ENCODE assay signal across 27 cellular contexts in the genomic region with DNA sequence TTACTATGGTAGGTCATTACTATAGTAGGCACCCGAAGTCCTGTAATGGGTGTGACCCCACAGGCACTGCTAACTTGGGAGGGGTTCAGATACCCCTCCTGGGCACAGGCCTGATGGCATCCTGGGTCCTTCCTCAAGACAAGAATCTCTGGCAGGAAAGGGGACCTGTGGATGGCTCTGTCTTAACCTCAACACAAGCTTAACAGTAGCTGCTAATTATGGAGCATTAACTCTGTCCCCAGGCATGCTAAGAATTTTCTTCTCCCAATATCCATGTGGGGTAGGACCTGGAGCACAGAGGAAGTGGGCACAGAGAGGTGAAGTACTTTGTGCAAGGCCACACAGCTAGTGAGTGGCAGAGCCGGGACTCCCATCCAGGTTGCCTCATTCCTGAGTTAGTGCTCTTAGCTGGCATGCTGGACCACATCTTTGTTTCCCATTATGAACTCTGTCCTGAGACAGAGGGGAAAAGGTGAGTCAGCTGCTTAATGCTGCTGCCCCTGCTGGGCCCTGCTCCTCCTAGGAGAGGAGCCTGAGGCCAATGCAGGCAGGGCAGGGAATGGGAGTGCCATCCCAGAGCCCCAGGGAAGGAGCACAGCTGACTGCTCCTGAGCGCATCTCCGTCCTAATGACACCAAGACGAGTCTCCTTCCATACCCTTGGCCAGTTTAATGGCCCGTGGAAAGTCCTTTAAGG. TPM values are rescaled to one million over a fixed set of nuclear protein-coding genes. Genes with fewer than 3 reads are reported as not detected.
DNase-seq lines count a peak whose midpoint lies in the region; ATAC-seq, FAIRE-seq and TF ChIP-seq lines count a peak whose summit lies in the region.
"Had no signal": no experiment of that assay in that cellular context is flagged by ENCODE, and none has a peak within 500 bp of the region (broad histone marks: within the 10 kb centered on the region; RNA-seq: fewer than 3 reads in every experiment).

No MANE protein-coding gene starts in this region.

- H3K9me3 ChIP-seq in spleen = no peaks in the 10 kb centered on the region
- H3K9me3 ChIP-seq: lower lobe of right lung, psoas muscle, upper lobe of left lung had no signal

- CTCF ChIA-PET in activated naive CD4-positive, alpha-beta T cell treated with anti-CD3 and anti-CD28 coated beads, Interleukin-2, amount 10 ng/mL, durations not matched to agents 7 days and 5 days (lab: Charles Lee) = interaction anchor here (1.2 kb wide), 1 partner anchor 162 kb away, joined by 3 read pairs; no protein-coding TSS in a partner anchor

- no peaks in the 10 kb centered on the region for H3K4me1 Mint-ChIP-seq in activated naive CD4-positive, alpha-beta T cell treated with anti-CD3 and anti-CD28 coated beads, Interleukin-2, amount 10 ng/mL, durations not matched to agents 7 days and 5 days
- H3K4me1 Mint-ChIP-seq: CD4-positive, CD25-positive, alpha-beta regulatory T cell; natural killer cell had no signal

- H3K4me3 ChIP-seq in spleen = no peak overlapping the region
- H3K4me3 ChIP-seq: lower lobe of right lung, psoas muscle, upper lobe of left lung had no signal

- 78 to 87% (median 81%) methylated on average over 6 of the region's 6 CpGs for WGBS in spleen, 5 donors

- peak; percentile 4 for DNase-seq in activated naive CD4-positive, alpha-beta T cell treated with anti-CD3 and anti-CD28 coated beads, Interleukin-2, amount 10 ng/mL, durations not matched to agents 7 days and 5 days
- no peak for DNase-seq in activated naive CD4-positive, alpha-beta T cell treated with anti-CD3 and anti-CD28 coated beads, Interleukin-2, amount 50 U/mL, for 16 hours
- DNase-seq in RKO (ENCODE audit: low spot score) (peak; percentile 28), left ventricle myocardium superior (no peak), spleen (no peak), GM12891 (ENCODE audit: insufficient read length, low spot score) (no peak), activated T-cell treated with anti-CD3 and anti-CD28 coated beads for 4 hours (no peak), NCI-H82 (lab: John Stamatoyannopoulos, UW) (no peak)
- DNase-seq: activated CD4-positive, alpha-beta T cell treated with anti-CD3 and anti-CD28 coated beads for 1 hour; activated CD8-positive, alpha-beta memory T cell treated with anti-CD3 and anti-CD28 coated beads, Interleukin-2, amount 50 U/mL, for 4 hours; activated naive CD4-positive, alpha-beta T cell; aorta; CD4-positive, CD25-positive, alpha-beta regulatory T cell; DMS53; foreskin keratinocyte; Kasumi-1; lower lobe of right lung; natural killer cell; NCI-H1417 treated with DMSO at 0.1 percent for 48 hours; NCI-H446; psoas muscle; stimulated activated naive CD4-positive, alpha-beta T cell treated with Interleukin-2 at 50 U/mL for 16 hours; upper lobe of left lung had no signal

- peaks cover 5 to 55% (median 22%) of the 10 kb centered on the region in 6 donors for H3K4me1 ChIP-seq in spleen
- H3K4me1 ChIP-seq: foreskin keratinocyte, lower lobe of right lung, psoas muscle, upper lobe of left lung had no signal

- no peak for TF ChIP-seq CTCF in spleen (IDR thresholded peaks at IDR 0.05 in 8 of 11, conservative IDR thresholded peaks at IDR 0.05 in 3 of 11)

- no peaks in the 10 kb centered on the region for H3K36me3 Mint-ChIP-seq in activated naive CD4-positive, alpha-beta T cell treated with anti-CD3 and anti-CD28 coated beads, Interleukin-2, amount 10 ng/mL, durations not matched to agents 7 days and 5 days
- H3K36me3 Mint-ChIP-seq: CD4-positive, CD25-positive, alpha-beta regulatory T cell; natural killer cell had no signal

- peak overlapping the region; percentile 14 to 71 (median 52) for H3K27ac ChIP-seq in spleen
- H3K27ac ChIP-seq: foreskin keratinocyte, lower lobe of right lung, psoas muscle, upper lobe of left lung had no signal

- TF ChIP-seq POLR2A in spleen (IDR thresholded peaks at IDR 0.05) (no peak), GM12891 (IDR thresholded peaks at IDR 0.05; ENCODE audit: low read depth, low read length) (no peak)

- no peaks in the 10 kb centered on the region for H3K36me3 ChIP-seq in spleen
- H3K36me3 ChIP-seq: lower lobe of right lung, upper lobe of left lung had no signal

- no peak for FAIRE-seq in GM12891 (lab: Jason Lieb, UNC)
- FAIRE-seq: A204.1, colon, endothelial cell of umbilical vein had no signal

- H3K27me3 Mint-ChIP-seq in activated naive CD4-positive, alpha-beta T cell treated with anti-CD3 and anti-CD28 coated beads, Interleukin-2, amount 10 ng/mL, durations not matched to agents 7 days and 5 days = peaks cover 14% of the 10 kb centered on the region

- no peaks in the 10 kb centered on the region for H3K27me3 ChIP-seq in spleen (replicated peaks in 1 of 7)
- H3K27me3 ChIP-seq: upper lobe of left lung had no signal

- no peaks in the 10 kb centered on the region for H3K9me3 Mint-ChIP-seq in activated naive CD4-positive, alpha-beta T cell treated with anti-CD3 and anti-CD28 coated beads, Interleukin-2, amount 10 ng/mL, durations not matched to agents 7 days and 5 days
- H3K9me3 Mint-ChIP-seq: CD4-positive, CD25-positive, alpha-beta regulatory T cell; natural killer cell; T-helper 2 cell treated with Interferon-gamma antibody and Interleukin-4, amounts not matched to agents 5 μg/mL and 100 μg/mL, for 36 hours had no signal

- intact Hi-C loops in left ventricle myocardium superior (cut with micrococcal nuclease) = no loop called here
- intact Hi-C loops in spleen (cut with DNase I; ENCODE audit: low total_unique reads) = no loop called here

- no peak overlapping the region for H3K27ac Mint-ChIP-seq in activated naive CD4-positive, alpha-beta T cell treated with anti-CD3 and anti-CD28 coated beads, Interleukin-2, amount 10 ng/mL, durations not matched to agents 7 days and 5 days
- H3K27ac Mint-ChIP-seq: CD4-positive, CD25-positive, alpha-beta regulatory T cell; natural killer cell; T-helper 2 cell treated with Interferon-gamma antibody and Interleukin-4, amounts not matched to agents 5 μg/mL and 100 μg/mL, for 36 hours had no signal

- no peak overlapping the region for H3K4me3 Mint-ChIP-seq in activated naive CD4-positive, alpha-beta T cell treated with anti-CD3 and anti-CD28 coated beads, Interleukin-2, amount 10 ng/mL, durations not matched to agents 7 days and 5 days
- H3K4me3 Mint-ChIP-seq: CD4-positive, CD25-positive, alpha-beta regulatory T cell; natural killer cell; T-helper 2 cell treated with Interferon-gamma antibody and Interleukin-4, amounts not matched to agents 5 μg/mL and 100 μg/mL, for 36 hours had no signal

- ATAC-seq in left ventricle myocardium superior = peak; percentile 22
- ATAC-seq: foreskin keratinocyte, lower lobe of right lung, psoas muscle had no signal

TF ChIP-seq in GM12891, 5 proteins besides CTCF, POLR2A, EP300 and RAD21:
- TF ChIP-seq POLR2AphosphoS5 (IDR thresholded peaks at IDR 0.05; ENCODE audit: low read depth, low read length) = no peak
- no peak for TF ChIP-seq SPI1 (IDR thresholded peaks at IDR 0.05; ENCODE audit: low read depth, low read length)
- TF ChIP-seq POU2F2 (IDR thresholded peaks at IDR 0.05; ENCODE audit: low read depth, low read length) = no peak
- no peak for TF ChIP-seq PAX5 (IDR thresholded peaks at IDR 0.05; ENCODE audit: insufficient read depth, low read length, severe bottlenecking)
- TF ChIP-seq TAF1 (IDR thresholded peaks at IDR 0.05; ENCODE audit: low read depth, low read length) = no peak

RNA-seq across cellular contexts. Expression of a gene that starts 32.1 kb away (rescaled TPM):
- total RNA-seq in left ventricle myocardium superior (101 TPM), spleen (10 to 100 TPM in 5 of 7 donors, 1 to 10 TPM in 2; 6.7 to 36.4 (median 14.7) TPM)
- 1 to 10 TPM; 2.1 to 5.3 (median 2.1) TPM for polyA plus RNA-seq in spleen
- 0.14 TPM for polyA plus RNA-seq in GM12891 (2012; ENCODE audit: low read depth, missing spikeins)
- total RNA-seq: CD4-positive, CD25-positive, alpha-beta regulatory T cell; foreskin keratinocyte; natural killer cell had no signal
- polyA plus RNA-seq: foreskin keratinocyte had no signal

Comparison
In these comparisons a context has a peak if more than half of its experiments do, and no peak if none do; other contexts are left out.
1. DNase-seq: peak in activated naive CD4-positive, alpha-beta T cell treated with anti-CD3 and anti-CD28 coated beads, Interleukin-2, amount 10 ng/mL, durations not matched to agents 7 days and 5 days (single experiment) and RKO (single experiment); none in activated naive CD4-positive, alpha-beta T cell treated with anti-CD3 and anti-CD28 coated beads, Interleukin-2, amount 50 U/mL, for 16 hours (single experiment), left ventricle myocardium superior (single experiment), spleen (single experiment), GM12891 (single experiment), activated T-cell treated with anti-CD3 and anti-CD28 coated beads for 4 hours (single experiment) and NCI-H82 (single experiment).